17 cellular contexts compared by ENCODE assay signal in genomic region chr19:18467978-18468377, GRCh38. TPM values are rescaled to one million over a fixed set of nuclear protein-coding genes. Genes with fewer than 3 reads are reported as not detected.
A peak's percentile ranks its signal among the peaks of the same experiment; 100 is the strongest.
DNase-seq lines count a peak whose midpoint lies in the region; ATAC-seq and TF ChIP-seq lines count a peak whose summit lies in the region.
"Had no signal": no experiment of that assay in that cellular context is flagged by ENCODE, and none has a peak within 500 bp of the region (broad histone marks: within the 10 kb centered on the region; RNA-seq: fewer than 3 reads in every experiment).

No MANE protein-coding gene starts in this region.

- no peak overlapping the region for H3K4me3 Mint-ChIP-seq in activated CD8-positive, alpha-beta T cell treated with anti-CD3 and anti-CD28 coated beads for 36 hours
- H3K4me3 Mint-ChIP-seq in endothelial cell (ENCODE audit: unreplicated experiment) = peak overlapping the region; percentile 44
- H3K4me3 Mint-ChIP-seq: activated T-cell treated with anti-CD3 and anti-CD28 coated beads, Interleukin-2, amount 50 U/mL, for 4 hours; mesothelial cell of epicardium had no signal

- no peaks in the 10 kb centered on the region for H3K9me3 Mint-ChIP-seq in activated naive CD4-positive, alpha-beta T cell treated with anti-CD3 and anti-CD28 coated beads, Interleukin-2, amount 50 U/mL, for 72 hours
- H3K9me3 Mint-ChIP-seq in activated CD8-positive, alpha-beta T cell treated with anti-CD3 and anti-CD28 coated beads for 36 hours = no peaks in the 10 kb centered on the region
- no peaks in the 10 kb centered on the region for H3K9me3 Mint-ChIP-seq in endothelial cell (ENCODE audit: unreplicated experiment)
- H3K9me3 Mint-ChIP-seq: activated T-cell treated with anti-CD3 and anti-CD28 coated beads, Interleukin-2, amount 50 U/mL, for 4 hours; mesothelial cell of epicardium had no signal

- ATAC-seq in activated naive CD4-positive, alpha-beta T cell treated with anti-CD3 and anti-CD28 coated beads, Interleukin-2, amount 50 U/mL, for 72 hours = no peak
- no peak for ATAC-seq in activated CD8-positive, alpha-beta T cell treated with anti-CD3 and anti-CD28 coated beads for 36 hours
- ATAC-seq in HG03045 (IDR thresholded peaks at IDR 0.05; ENCODE audit: unreplicated experiment) (no peak), PC-3 (no peak)
- ATAC-seq: activated T-cell treated with anti-CD3 and anti-CD28 coated beads, Interleukin-2, amount 50 U/mL, for 4 hours; sciatic nerve had no signal

- no peaks in the 10 kb centered on the region for H3K36me3 Mint-ChIP-seq in activated naive CD4-positive, alpha-beta T cell treated with anti-CD3 and anti-CD28 coated beads, Interleukin-2, amount 50 U/mL, for 72 hours
- H3K36me3 Mint-ChIP-seq in activated CD8-positive, alpha-beta T cell treated with anti-CD3 and anti-CD28 coated beads for 36 hours (ENCODE audit: low read depth) = peaks cover 4% of the 10 kb centered on the region
- H3K36me3 Mint-ChIP-seq in endothelial cell (ENCODE audit: low read depth, unreplicated experiment) = peaks cover 3% of the 10 kb centered on the region

- H3K9me3 ChIP-seq in tibial artery = no peaks in the 10 kb centered on the region
- H3K9me3 ChIP-seq in PC-3 (ENCODE audit: low read length) = no peaks in the 10 kb centered on the region
- H3K9me3 ChIP-seq: SJCRH30 had no signal

- H3K4me2 ChIP-seq in PC-3 (ENCODE audit: low read length) = no peak overlapping the region

- intact Hi-C loops in activated CD8-positive, alpha-beta T cell treated with anti-CD3 and anti-CD28 coated beads for 36 hours (cut with micrococcal nuclease) = loop anchor here (10.0 kb wide), 1 partner anchor 107 kb away; the partner anchor contains the start of gene UBA52
- intact Hi-C loops in tibial artery (cut with DNase I; ENCODE audit: low total_unique reads) = loop anchor here (5.0 kb wide), 1 partner anchor 54 kb away; the partner anchor contains the start of gene ELL
- intact Hi-C loops in PC-3 (cut with micrococcal nuclease) = no loop called here

- H3K27ac Mint-ChIP-seq in activated naive CD4-positive, alpha-beta T cell treated with anti-CD3 and anti-CD28 coated beads, Interleukin-2, amount 50 U/mL, for 72 hours = peak overlapping the region; percentile 44 to 82
- H3K27ac Mint-ChIP-seq in activated CD8-positive, alpha-beta T cell treated with anti-CD3 and anti-CD28 coated beads for 36 hours = peak overlapping the region; percentile 75
- H3K27ac Mint-ChIP-seq in endothelial cell (ENCODE audit: unreplicated experiment) = peak overlapping the region; percentile 54
- H3K27ac Mint-ChIP-seq: mesothelial cell of epicardium had no signal

- H3K27me3 ChIP-seq in tibial artery (no peaks in the 10 kb centered on the region), PC-3 (ENCODE audit: low read length) (no peaks in the 10 kb centered on the region)
- H3K27me3 ChIP-seq: SJCRH30 had no signal

- H3K4me1 ChIP-seq in tibial artery (peaks cover 17 to 72% (median 53%) of the 10 kb centered on the region in 4 donors), PC-3 (ENCODE audit: insufficient read depth, low read length) (peaks cover 22% of the 10 kb centered on the region)

- POLR2A ChIA-PET in activated CD8-positive, alpha-beta T cell treated with anti-CD3 and anti-CD28 coated beads for 36 hours (lab: Charles Lee) = interaction anchor here (0.9 kb wide), 1 partner anchor 11 kb away, joined by 3 read pairs; no protein-coding TSS in a partner anchor
- POLR2A ChIA-PET in PC-3 (lab: Charles Lee; ENCODE audit: unreplicated experiment) = interaction anchor here (0.5 kb wide), 1 partner anchor 52 kb away, joined by 3 read pairs; no protein-coding TSS in a partner anchor

- no peak overlapping the region for H3K9ac ChIP-seq in PC-3 (ENCODE audit: low read length)

- CTCF ChIA-PET in activated CD8-positive, alpha-beta T cell treated with anti-CD3 and anti-CD28 coated beads for 36 hours (lab: Charles Lee) = interaction anchor here (1.0 to 4.2 kb wide), 7 partner anchors 8 to 59 kb away, joined by 3 to 32 read pairs (median 4); partner anchors contain the start of gene ELL
- CTCF ChIA-PET in PC-3 (lab: Charles Lee) = no interaction called here

- peaks cover 19% of the 10 kb centered on the region for H3K4me1 Mint-ChIP-seq in activated CD8-positive, alpha-beta T cell treated with anti-CD3 and anti-CD28 coated beads for 36 hours (ENCODE audit: low read depth)
- no peaks in the 10 kb centered on the region for H3K4me1 Mint-ChIP-seq in endothelial cell (ENCODE audit: unreplicated experiment)
- H3K4me1 Mint-ChIP-seq: mesothelial cell of epicardium had no signal

- TF ChIP-seq CTCF in activated CD8-positive, alpha-beta T cell treated with anti-CD3 and anti-CD28 coated beads for 36 hours (IDR thresholded peaks at IDR 0.05) = no peak
- no peak for TF ChIP-seq CTCF in endothelial cell (IDR thresholded peaks at IDR 0.05; ENCODE audit: unreplicated experiment)
- TF ChIP-seq CTCF in tibial artery (IDR thresholded peaks at IDR 0.05) = no peak
- no peak for TF ChIP-seq CTCF in PC-3 (conservative IDR thresholded peaks at IDR 0.05; ENCODE audit: low read depth, low read length)

- BruUV-seq in PC-3 (replicated peaks; lab: Mats Ljungman, UMichigan) = no TSS peak

- no peaks in the 10 kb centered on the region for H4K20me1 ChIP-seq in PC-3 (ENCODE audit: low read length)

- H3K4me3 ChIP-seq in tibial artery (no peak overlapping the region), PC-3 (ENCODE audit: low read length) (no peak overlapping the region)
- H3K4me3 ChIP-seq: SJCRH30 had no signal

- H2AFZ ChIP-seq in PC-3 (ENCODE audit: low read length) = no peak overlapping the region

- no peaks in the 10 kb centered on the region for H3K9me2 ChIP-seq in PC-3 (replicated peaks; ENCODE audit: low read length)

- 0 out of 2 replicates have a peak, but pooled peaks cover 12% of the 10 kb centered on the region for H3K79me2 ChIP-seq in PC-3 (ENCODE audit: low read length)

- H3F3A ChIP-seq in PC-3 (ENCODE audit: low read length, unreplicated experiment) = no peaks in the 10 kb centered on the region

- H3K27ac ChIP-seq in tibial artery (peak overlapping the region; percentile 20), PC-3 (ENCODE audit: low read length) (no peak overlapping the region)
- H3K27ac ChIP-seq: SJCRH30 had no signal

- no peak for DNase-seq in activated naive CD4-positive, alpha-beta T cell treated with anti-CD3 and anti-CD28 coated beads, Interleukin-2, amount 50 U/mL, for 72 hours (ENCODE audit: low spot score in 2 of 2)
- DNase-seq in activated naive CD4-positive, alpha-beta T cell treated with anti-CD3 and anti-CD28 coated beads, Interleukin-2, amount 50 U/mL, for 16 hours = no peak
- DNase-seq in activated CD8-positive, alpha-beta T cell treated with anti-CD3 and anti-CD28 coated beads for 36 hours = no peak
- DNase-seq in endothelial cell (ENCODE audit: low spot score) (no peak), tibial artery (no peak), SK-N-DZ (ENCODE audit: low spot score) (no peak), PC-3 (no peak)
- DNase-seq: activated CD4-positive, CD25-positive, alpha-beta regulatory T cell treated with anti-CD3 and anti-CD28 coated beads, Interleukin-2, amount 50 U/mL, for 72 hours; activated T-cell treated with anti-CD3 and anti-CD28 coated beads, Interleukin-2, amount 50 U/mL, for 4 hours; NCI-H2029 treated with DMSO at 0.1 percent for 48 hours; NCI-H510A treated with DMSO at 0.1 percent for 48 hours; nucleus accumbens; SJCRH30; stimulated activated CD4-positive, alpha-beta T cell treated with anti-CD3 and anti-CD28 coated beads, Interleukin-1b, Interleukin-23, amount 100 ng/mL, for 48 hours had no signal

- H3K27me3 Mint-ChIP-seq in activated CD8-positive, alpha-beta T cell treated with anti-CD3 and anti-CD28 coated beads for 36 hours = no peaks in the 10 kb centered on the region
- peaks cover 6% of the 10 kb centered on the region for H3K27me3 Mint-ChIP-seq in endothelial cell (ENCODE audit: unreplicated experiment)

- H3K36me3 ChIP-seq in tibial artery (peaks cover 0 to 37% (median 15%) of the 10 kb centered on the region in 3 donors), PC-3 (ENCODE audit: low read depth, low read length) (no peaks in the 10 kb centered on the region)
- H3K36me3 ChIP-seq: SJCRH30 had no signal

RNA-seq across cellular contexts. Expression of gene ISYNA1, which starts 30.0 kb away (rescaled TPM):
- 10 to 100 TPM; 19.7 to 30.8 TPM for total RNA-seq in activated naive CD4-positive, alpha-beta T cell treated with anti-CD3 and anti-CD28 coated beads, Interleukin-2, amount 50 U/mL, for 72 hours
- 10 to 100 TPM; 48.6 to 54.9 TPM for total RNA-seq in activated CD8-positive, alpha-beta T cell treated with anti-CD3 and anti-CD28 coated beads for 36 hours
- total RNA-seq in endothelial cell (ENCODE audit: unreplicated experiment) (68.5 TPM), PC-3 (2014; rRNA removed) (19.4 TPM in 2 replicates)
- 121 and 123 TPM in 2 replicates for polyA plus RNA-seq in SK-N-DZ (2014; cell fraction: cytosol; rRNA removed)
- 702 and 880 TPM in 2 replicates for polyA plus RNA-seq in SK-N-DZ (2014; cell fraction: nucleus; rRNA removed)

RNA-seq across cellular contexts. Expression of gene SSBP4, which starts 48.8 kb away (rescaled TPM):
- total RNA-seq in activated naive CD4-positive, alpha-beta T cell treated with anti-CD3 and anti-CD28 coated beads, Interleukin-2, amount 50 U/mL, for 72 hours = 100 to 1,000 TPM in 1 of 2 donors, 10 to 100 TPM in 1; 31.7 to 102 TPM
- 100 to 1,000 TPM in 1 of 2 experiments, 10 to 100 TPM in 1; 98.2 to 102 TPM for total RNA-seq in activated CD8-positive, alpha-beta T cell treated with anti-CD3 and anti-CD28 coated beads for 36 hours
- total RNA-seq in endothelial cell (ENCODE audit: unreplicated experiment) (60.7 TPM), PC-3 (2014; rRNA removed) (97.5 and 99.9 TPM in 2 replicates)
- 123 and 163 TPM in 2 replicates for polyA plus RNA-seq in SK-N-DZ (2014; cell fraction: cytosol; rRNA removed)
- 351 and 529 TPM in 2 replicates for polyA plus RNA-seq in SK-N-DZ (2014; cell fraction: nucleus; rRNA removed)

RNA-seq across cellular contexts. Expression of gene ELL, which starts 53.9 kb away (rescaled TPM):
- 10 to 100 TPM; 18.8 to 23.0 TPM for total RNA-seq in activated naive CD4-positive, alpha-beta T cell treated with anti-CD3 and anti-CD28 coated beads, Interleukin-2, amount 50 U/mL, for 72 hours
- 10 to 100 TPM; 20.1 to 21.9 TPM for total RNA-seq in activated CD8-positive, alpha-beta T cell treated with anti-CD3 and anti-CD28 coated beads for 36 hours
- total RNA-seq in endothelial cell (ENCODE audit: unreplicated experiment) = 11.0 TPM
- 6.6 and 7.1 TPM in 2 replicates for polyA plus RNA-seq in SK-N-DZ (2014; cell fraction: cytosol; rRNA removed)
- 8.1 and 9.4 TPM in 2 replicates for polyA plus RNA-seq in SK-N-DZ (2014; cell fraction: nucleus; rRNA removed)
- 21.0 and 30.6 TPM in 2 replicates for total RNA-seq in PC-3 (2014; rRNA removed)
